In genomic region chr3:129017531-129017899, GRCh38 we compare ENCODE assay signal across 13 cellular contexts. TPM values are rescaled to one million over a fixed set of nuclear protein-coding genes. Genes with fewer than 3 reads are reported as not detected.
DNase-seq lines count a peak whose midpoint lies in the region; ATAC-seq and TF ChIP-seq lines count a peak whose summit lies in the region.
"Had no signal": no experiment of that assay in that cellular context is flagged by ENCODE, and none has a peak within 500 bp of the region (broad histone marks: within the 10 kb centered on the region; RNA-seq: fewer than 3 reads in every experiment).

No MANE protein-coding gene starts in this region.

- TF ChIP-seq EP300 in gastroesophageal sphincter (IDR thresholded peaks at IDR 0.05), result no peak

- DNase-seq in T-helper 2 cell treated with Interferon-gamma antibody and Interleukin-4, amounts not matched to agents 5 μg/mL and 100 μg/mL, for 36 hours (ENCODE audit: low spot score), result no peak
- DNase-seq in T-helper 2 cell (no peak), T-cell (no peak), spleen (no peak), NCI-H1436 (lab: John Stamatoyannopoulos, UW) (no peak), superior temporal gyrus (ENCODE audit: extremely low spot score) (no peak)
- DNase-seq: DMS79 treated with DMSO at 0.1 percent for 48 hours, NCI-H1092 treated with DMSO at 0.1 percent for 48 hours had no signal

- no peak overlapping the region for H3K4me3 Mint-ChIP-seq in T-helper 2 cell treated with Interferon-gamma antibody and Interleukin-4, amounts not matched to agents 5 μg/mL and 100 μg/mL, for 36 hours
- peak overlapping the region in 1 of 3 donors; percentile 81 for H3K4me3 Mint-ChIP-seq in T-cell

- no peak overlapping the region for H3K4me3 ChIP-seq in gastroesophageal sphincter
- H3K4me3 ChIP-seq in spleen, result no peak overlapping the region

- H3K36me3 ChIP-seq in gastroesophageal sphincter, result no peaks in the 10 kb centered on the region
- no peaks in the 10 kb centered on the region for H3K36me3 ChIP-seq in spleen

- intact Hi-C loops in spleen (cut with DNase I; ENCODE audit: low total_unique reads), result no loop called here

- H3K27ac ChIP-seq in gastroesophageal sphincter (peak overlapping the region in 3 of 4 donors; percentile 57 to 76 (median 73)), spleen (peak overlapping the region; percentile 44 to 91 (median 84))

- peaks cover 28% of the 10 kb centered on the region for H3K4me1 Mint-ChIP-seq in T-helper 2 cell treated with Interferon-gamma antibody and Interleukin-4, amounts not matched to agents 5 μg/mL and 100 μg/mL, for 36 hours (ENCODE audit: low read depth)
- peaks cover 50 to 66% (median 51%) of the 10 kb centered on the region in 3 donors for H3K4me1 Mint-ChIP-seq in T-cell

- H3K36me3 Mint-ChIP-seq in T-helper 2 cell treated with Interferon-gamma antibody and Interleukin-4, amounts not matched to agents 5 μg/mL and 100 μg/mL, for 36 hours (ENCODE audit: low read depth), result no peaks in the 10 kb centered on the region
- H3K36me3 Mint-ChIP-seq in T-cell, result no peaks in the 10 kb centered on the region

- ATAC-seq in T-cell (replicated peaks in 1 of 4), result no peak
- no peak for ATAC-seq in gastroesophageal sphincter
- ATAC-seq in GM21515 (IDR thresholded peaks at IDR 0.05; ENCODE audit: unreplicated experiment), result no peak
- ATAC-seq: left lobe of liver had no signal

- no peaks in the 10 kb centered on the region for H3K27me3 Mint-ChIP-seq in T-helper 2 cell treated with Interferon-gamma antibody and Interleukin-4, amounts not matched to agents 5 μg/mL and 100 μg/mL, for 36 hours (ENCODE audit: low read depth)
- no peaks in the 10 kb centered on the region for H3K27me3 Mint-ChIP-seq in T-cell

- peak overlapping the region; percentile 62 for H3K27ac Mint-ChIP-seq in T-helper 2 cell treated with Interferon-gamma antibody and Interleukin-4, amounts not matched to agents 5 μg/mL and 100 μg/mL, for 36 hours
- H3K27ac Mint-ChIP-seq in T-cell, result peak overlapping the region; percentile 95 to 99

- no peaks in the 10 kb centered on the region for H3K9me3 Mint-ChIP-seq in T-helper 2 cell treated with Interferon-gamma antibody and Interleukin-4, amounts not matched to agents 5 μg/mL and 100 μg/mL, for 36 hours
- H3K9me3 Mint-ChIP-seq in T-cell, result no peaks in the 10 kb centered on the region

- POLR2A ChIA-PET in T-cell (lab: Charles Lee), result interaction anchor here in 1 of 2 donors (0.7 kb wide), 2 partner anchors 9 to 23 kb away, joined by 3 read pairs; no protein-coding TSS in a partner anchor

- CTCF ChIA-PET in T-cell (lab: Charles Lee), result interaction anchor here (0.5 to 3.1 kb wide), 8 partner anchors 9 to 230 kb away, joined by 3 to 58 read pairs (median 18); no protein-coding TSS in a partner anchor

- TF ChIP-seq CTCF in gastroesophageal sphincter (IDR thresholded peaks at IDR 0.05), result no peak
- no peak for TF ChIP-seq CTCF in spleen (IDR thresholded peaks at IDR 0.05 in 8 of 11, conservative IDR thresholded peaks at IDR 0.05 in 3 of 11)

- H3K4me1 ChIP-seq in gastroesophageal sphincter (peaks cover 0 to 62% (median 6%) of the 10 kb centered on the region in 3 donors), spleen (peaks cover 19 to 72% (median 55%) of the 10 kb centered on the region in 6 donors)

- TF ChIP-seq POLR2A in gastroesophageal sphincter (IDR thresholded peaks at IDR 0.05), result no peak
- TF ChIP-seq POLR2A in spleen (IDR thresholded peaks at IDR 0.05), result no peak

- H3K27me3 ChIP-seq in gastroesophageal sphincter (no peaks in the 10 kb centered on the region), spleen (replicated peaks in 1 of 7) (no peaks in the 10 kb centered on the region)

- no peaks in the 10 kb centered on the region for H3K9me3 ChIP-seq in gastroesophageal sphincter
- no peaks in the 10 kb centered on the region for H3K9me3 ChIP-seq in spleen

- 35% methylated on average over 5 of the region's 6 CpGs; no CpG with 5 or more reads in 1 of the 2 donors for WGBS in gastroesophageal sphincter (ENCODE audit: low coverage in 1 of 2), 2 donors
- 51 to 63% (median 61%) methylated on average over 6 of the region's 6 CpGs for WGBS in spleen, 5 donors

RNA-seq across cellular contexts. Expression of gene EFCC1, which starts 16.4 kb away (rescaled TPM):
- total RNA-seq in T-cell (under 1 TPM; 0.20 to 0.43 (median 0.30) TPM), gastroesophageal sphincter (10 to 100 TPM in 1 of 4 donors, 1 to 10 TPM in 3; 4.8 to 10.3 (median 6.5) TPM), spleen (10 to 100 TPM in 2 of 7 donors, 1 to 10 TPM in 5; 3.7 to 11.2 (median 7.6) TPM)
- polyA plus RNA-seq in spleen, result 1 to 10 TPM; 2.0 to 8.9 (median 8.7) TPM
- total RNA-seq: fibroblast of villous mesenchyme had no signal

RNA-seq across cellular contexts. Expression of gene CFAP92, which starts 23.6 kb away (rescaled TPM):
- total RNA-seq in T-cell (under 1 TPM; 0.13 to 0.49 (median 0.26) TPM), gastroesophageal sphincter (1 to 10 TPM in 3 of 4 donors, under 1 TPM in 1; 0.96 to 3.3 (median 2.3) TPM), spleen (1 to 10 TPM; 1.1 to 3.1 (median 1.3) TPM)
- under 1 TPM; 0.29 to 0.63 (median 0.45) TPM for polyA plus RNA-seq in spleen
- total RNA-seq: fibroblast of villous mesenchyme, left lobe of liver had no signal

RNA-seq across cellular contexts. Expression of gene GP9, which starts 43.1 kb away (rescaled TPM):
- total RNA-seq in T-cell (not detected), gastroesophageal sphincter (not detected), spleen (10 to 100 TPM in 1 of 7 donors, 1 to 10 TPM in 6; 4.2 to 14.9 (median 7.9) TPM)
- 1 to 10 TPM; 1.4 to 5.5 (median 2.2) TPM for polyA plus RNA-seq in spleen
- total RNA-seq: A172, fibroblast of villous mesenchyme had no signal

Comparison
In these comparisons a context has a peak if more than half of its experiments do, and no peak if none do; other contexts are left out.
1. RNA of gene GP9, which starts 43.1 kb away (total RNA-seq): 4.2 to 14.9 TPM in spleen; not detected in T-cell and not detected in gastroesophageal sphincter; every median in the first group is over 4 times any median in the second.